17 cellular contexts compared by ENCODE assay signal in genomic region chr10:116080553-116080952, GRCh38.
DNase-seq lines count a peak whose midpoint lies in the region; ATAC-seq and TF ChIP-seq lines count a peak whose summit lies in the region.
"Had no signal": no experiment of that assay in that cellular context is flagged by ENCODE, and none has a peak within 500 bp of the region (broad histone marks: within the 10 kb centered on the region; RNA-seq: fewer than 3 reads in every experiment).

No MANE protein-coding gene starts in this region.

- no peaks in the 10 kb centered on the region for H3K36me3 Mint-ChIP-seq in activated T-helper 2 cell treated with anti-CD3 and anti-CD28 coated beads, Interferon-gamma antibody, Interleukin-2, Interleukin-4, amounts not matched to agents 10 μg/mL and 5 μg/mL and 100 μg/mL, durations not matched to agents 14 hours and 24 hours and 36 hours (ENCODE audit: low read depth)
- H3K36me3 Mint-ChIP-seq: CD14-positive monocyte; stimulated activated naive B cell treated with anti-CD40 and anti-IgM and Interleukin-4, amounts not matched to agents 10 μg/mL and 1 μg/mL and 100 μg/mL, for 72 hours had no signal

- no peaks in the 10 kb centered on the region for H3K4me1 Mint-ChIP-seq in activated T-helper 2 cell treated with anti-CD3 and anti-CD28 coated beads, Interferon-gamma antibody, Interleukin-2, Interleukin-4, amounts not matched to agents 10 μg/mL and 5 μg/mL and 100 μg/mL, durations not matched to agents 14 hours and 24 hours and 36 hours (ENCODE audit: low read depth)
- H3K4me1 Mint-ChIP-seq: activated CD4-positive, alpha-beta T cell treated with anti-CD3 and anti-CD28 coated beads, Interleukin-2, amount 10 ng/mL, durations not matched to agents 24 days and 14 days; CD14-positive monocyte; stimulated activated naive B cell treated with anti-CD40 and anti-IgM and Interleukin-4, amounts not matched to agents 10 μg/mL and 1 μg/mL and 100 μg/mL, for 72 hours had no signal

- no peak for TF ChIP-seq CTCF in choroid plexus epithelial cell (conservative IDR thresholded peaks at IDR 0.05; ENCODE audit: low read depth, low read length)

- intact Hi-C loops in activated T-helper 2 cell treated with anti-CD3 and anti-CD28 coated beads, Interferon-gamma antibody, Interleukin-2, Interleukin-4, amounts not matched to agents 10 μg/mL and 5 μg/mL and 100 μg/mL, durations not matched to agents 14 hours and 24 hours and 36 hours (cut with micrococcal nuclease), result no loop called here

- H3K9me3 Mint-ChIP-seq in activated T-helper 2 cell treated with anti-CD3 and anti-CD28 coated beads, Interferon-gamma antibody, Interleukin-2, Interleukin-4, amounts not matched to agents 10 μg/mL and 5 μg/mL and 100 μg/mL, durations not matched to agents 14 hours and 24 hours and 36 hours, result no peaks in the 10 kb centered on the region
- H3K9me3 Mint-ChIP-seq: activated CD4-positive, alpha-beta T cell treated with anti-CD3 and anti-CD28 coated beads, Interleukin-2, amount 10 ng/mL, durations not matched to agents 24 days and 14 days; activated T-cell treated with anti-CD3 and anti-CD28 coated beads, Interleukin-2, amount 50 U/mL, for 24 hours; T-helper 2 cell treated with Interferon-gamma antibody and Interleukin-4, amounts not matched to agents 5 μg/mL and 100 μg/mL, for 36 hours had no signal

- DNase-seq in GM03348 (ENCODE audit: low spot score) (peak; percentile 26), M059J (ENCODE audit: low read depth) (peak; percentile 95), choroid plexus epithelial cell (ENCODE audit: low read depth) (peak; percentile 1), myocyte (ENCODE audit: low read depth) (peak; percentile 15), AML-193 (lab: John Stamatoyannopoulos, UW) (no peak)
- DNase-seq in activated T-helper 2 cell treated with anti-CD3 and anti-CD28 coated beads, Interferon-gamma antibody, Interleukin-2, Interleukin-4, amounts not matched to agents 10 μg/mL and 5 μg/mL and 100 μg/mL, durations not matched to agents 14 hours and 24 hours and 36 hours (ENCODE audit: low spot score), result no peak
- DNase-seq: activated CD4-positive, alpha-beta T cell treated with anti-CD3 and anti-CD28 coated beads, Interleukin-2, amount 10 ng/mL, durations not matched to agents 24 days and 14 days; activated T-cell treated with anti-CD3 and anti-CD28 coated beads, Interleukin-2, amount 50 U/mL, for 24 hours; kidney; NCI-H2029 treated with DMSO at 0.1 percent for 48 hours; NCI-H524 treated with DMSO at 0.1 percent for 48 hours; stimulated activated naive B cell treated with anti-CD40 and anti-IgM and Interleukin-4, amounts not matched to agents 10 μg/mL and 1 μg/mL and 100 μg/mL, for 72 hours had no signal

- ATAC-seq in HG03097 (IDR thresholded peaks at IDR 0.05; ENCODE audit: low FRiP score, unreplicated experiment), result no peak
- ATAC-seq: Right ventricle myocardium inferior; stimulated activated naive B cell treated with anti-CD40 and anti-IgM and Interleukin-4, amounts not matched to agents 10 μg/mL and 1 μg/mL and 100 μg/mL, for 72 hours had no signal

- H3K4me3 ChIP-seq in choroid plexus epithelial cell (ENCODE audit: low read depth, low read length), result no peak overlapping the region
- H3K4me3 ChIP-seq: smooth muscle cell had no signal

- no peak overlapping the region for H3K27ac Mint-ChIP-seq in activated T-helper 2 cell treated with anti-CD3 and anti-CD28 coated beads, Interferon-gamma antibody, Interleukin-2, Interleukin-4, amounts not matched to agents 10 μg/mL and 5 μg/mL and 100 μg/mL, durations not matched to agents 14 hours and 24 hours and 36 hours
- H3K27ac Mint-ChIP-seq: activated CD4-positive, alpha-beta T cell treated with anti-CD3 and anti-CD28 coated beads, Interleukin-2, amount 10 ng/mL, durations not matched to agents 24 days and 14 days; activated T-cell treated with anti-CD3 and anti-CD28 coated beads, Interleukin-2, amount 50 U/mL, for 24 hours; CD14-positive monocyte; stimulated activated naive B cell treated with anti-CD40 and anti-IgM and Interleukin-4, amounts not matched to agents 10 μg/mL and 1 μg/mL and 100 μg/mL, for 72 hours; T-helper 2 cell treated with Interferon-gamma antibody and Interleukin-4, amounts not matched to agents 5 μg/mL and 100 μg/mL, for 36 hours had no signal

- no peaks in the 10 kb centered on the region for H3K27me3 Mint-ChIP-seq in activated T-helper 2 cell treated with anti-CD3 and anti-CD28 coated beads, Interferon-gamma antibody, Interleukin-2, Interleukin-4, amounts not matched to agents 10 μg/mL and 5 μg/mL and 100 μg/mL, durations not matched to agents 14 hours and 24 hours and 36 hours (ENCODE audit: low read depth)
- H3K27me3 Mint-ChIP-seq: activated CD4-positive, alpha-beta T cell treated with anti-CD3 and anti-CD28 coated beads, Interleukin-2, amount 10 ng/mL, durations not matched to agents 24 days and 14 days; activated T-cell treated with anti-CD3 and anti-CD28 coated beads, Interleukin-2, amount 50 U/mL, for 24 hours; stimulated activated naive B cell treated with anti-CD40 and anti-IgM and Interleukin-4, amounts not matched to agents 10 μg/mL and 1 μg/mL and 100 μg/mL, for 72 hours had no signal

- no peak overlapping the region for H3K4me3 Mint-ChIP-seq in activated T-helper 2 cell treated with anti-CD3 and anti-CD28 coated beads, Interferon-gamma antibody, Interleukin-2, Interleukin-4, amounts not matched to agents 10 μg/mL and 5 μg/mL and 100 μg/mL, durations not matched to agents 14 hours and 24 hours and 36 hours (ENCODE audit: low read depth)
- H3K4me3 Mint-ChIP-seq: activated CD4-positive, alpha-beta T cell treated with anti-CD3 and anti-CD28 coated beads, Interleukin-2, amount 10 ng/mL, durations not matched to agents 24 days and 14 days; activated T-cell treated with anti-CD3 and anti-CD28 coated beads, Interleukin-2, amount 50 U/mL, for 24 hours; CD14-positive monocyte; stimulated activated naive B cell treated with anti-CD40 and anti-IgM and Interleukin-4, amounts not matched to agents 10 μg/mL and 1 μg/mL and 100 μg/mL, for 72 hours; T-helper 2 cell treated with Interferon-gamma antibody and Interleukin-4, amounts not matched to agents 5 μg/mL and 100 μg/mL, for 36 hours had no signal

Comparison
In these comparisons a context has a peak if more than half of its experiments do, and no peak if none do; other contexts are left out.
1. DNase-seq: peak in GM03348 (single experiment), M059J (single experiment), choroid plexus epithelial cell (single experiment) and myocyte (single experiment); none in activated T-helper 2 cell treated with anti-CD3 and anti-CD28 coated beads, Interferon-gamma antibody, Interleukin-2, Interleukin-4, amounts not matched to agents 10 μg/mL and 5 μg/mL and 100 μg/mL, durations not matched to agents 14 hours and 24 hours and 36 hours (single experiment) and AML-193 (0 of 2).